Comparison of ENCODE assay signal across 19 cellular contexts in genomic region chr2:106117882-106118684, GRCh38.
DNase-seq lines count a peak whose midpoint lies in the region; ATAC-seq, FAIRE-seq and TF ChIP-seq lines count a peak whose summit lies in the region.
"Had no signal": no experiment of that assay in that cellular context is flagged by ENCODE, and none has a peak within 500 bp of the region (broad histone marks: within the 10 kb centered on the region; RNA-seq: fewer than 3 reads in every experiment).

No MANE protein-coding gene starts in this region.

- no peak overlapping the region for H3K4me2 ChIP-seq in mammary epithelial cell (ENCODE audit: insufficient read depth, low read depth, low read length)

- peaks cover 5% of the 10 kb centered on the region for H3K4me1 Mint-ChIP-seq in Caco-2 (ENCODE audit: low read depth, unreplicated experiment)

- peak; percentile 43 for ATAC-seq in left ventricle myocardium superior
- peak; percentile 68 for ATAC-seq in mucosa of descending colon
- no peak for ATAC-seq in GM21786 (IDR thresholded peaks at IDR 0.05; ENCODE audit: unreplicated experiment)
- ATAC-seq in lower lobe of right lung, result no peak
- ATAC-seq: natural killer cell had no signal

- intact Hi-C loops in left ventricle myocardium superior (cut with micrococcal nuclease), result no loop called here
- intact Hi-C loops in cardiac septum (cut with DNase I), result loop anchor here (5.0 kb wide), 1 partner anchor 74 kb away; the partner anchor contains the start of gene UXS1
- intact Hi-C loops in mammary epithelial cell (cut with micrococcal nuclease), result no loop called here
- intact Hi-C loops in mucosa of descending colon (cut with DNase I, micrococcal nuclease), result no loop called here
- intact Hi-C loops in Caco-2 (cut with micrococcal nuclease; ENCODE audit: unreplicated experiment), result no loop called here
- intact Hi-C loops in lower lobe of right lung (cut with DNase I), result no loop called here

- H3K27ac ChIP-seq in mammary epithelial cell (ENCODE audit: insufficient read depth, low read depth, low read length) (no peak overlapping the region), lower lobe of right lung (no peak overlapping the region)

- H4K20me1 ChIP-seq in mammary epithelial cell (ENCODE audit: insufficient read depth, low read length), result peaks cover 2% of the 10 kb centered on the region

- H3K27me3 ChIP-seq in mammary epithelial cell (ENCODE audit: insufficient read depth, low read length), result no peaks in the 10 kb centered on the region
- H3K27me3 ChIP-seq in Caco-2 (replicated peaks; ENCODE audit: control insufficient read depth, insufficient read depth, low read length), result no peaks in the 10 kb centered on the region
- H3K27me3 ChIP-seq in lower lobe of right lung (ENCODE audit: low read depth), result no peaks in the 10 kb centered on the region
- H3K27me3 ChIP-seq: cardiac muscle cell had no signal

- dilution Hi-C loops in mammary epithelial cell (cut with HindIII; ENCODE audit: low sequenced_read_pairs), result loop anchor here (25.0 kb wide), 2 partner anchors 244 to 419 kb away; no protein-coding TSS in a partner anchor

- POLR2A ChIA-PET in Caco-2 (lab: Charles Lee), result no interaction called here

- WGBS in mammary epithelial cell (ENCODE audit: low coverage, missing lambda C conversion rate), result 20% methylated on average over 9 of the region's 9 CpGs

- no peak for FAIRE-seq in frontal cortex (lab: Jason Lieb, UNC)
- FAIRE-seq: GM12892 had no signal

- peaks cover 5% of the 10 kb centered on the region for H3K36me3 ChIP-seq in mammary epithelial cell (ENCODE audit: insufficient read depth, low read length)
- H3K36me3 ChIP-seq in mucosa of descending colon (ENCODE audit: low read depth), result no peaks in the 10 kb centered on the region
- no peaks in the 10 kb centered on the region; the same call in 1 of the 2 replicates for H3K36me3 ChIP-seq in Caco-2 (ENCODE audit: control insufficient read depth, insufficient read depth, low read length)
- H3K36me3 ChIP-seq in lower lobe of right lung, result peaks cover 39% of the 10 kb centered on the region
- H3K36me3 ChIP-seq: cardiac muscle cell had no signal

- no peaks in the 10 kb centered on the region for H3K27me3 Mint-ChIP-seq in Caco-2 (ENCODE audit: insufficient read depth, unreplicated experiment)
- H3K27me3 Mint-ChIP-seq: activated naive CD8-positive, alpha-beta T cell treated with anti-CD3 and anti-CD28 coated beads, Interleukin-2, amount 10 ng/mL, durations not matched to agents 7 days and 5 days had no signal

- no peak overlapping the region for H3K9ac ChIP-seq in mammary epithelial cell (ENCODE audit: insufficient read depth, low read length)

- CTCF ChIA-PET in mammary epithelial cell (lab: Charles Lee; ENCODE audit: low non-redundant PET), result no interaction called here
- CTCF ChIA-PET in Caco-2 (lab: Charles Lee), result no interaction called here

- H3K36me3 Mint-ChIP-seq in Caco-2 (ENCODE audit: insufficient read depth, unreplicated experiment), result peaks cover 23% of the 10 kb centered on the region
- H3K36me3 Mint-ChIP-seq: natural killer cell had no signal

- in situ Hi-C loops in mammary epithelial cell (cut with MboI; ENCODE audit: low sequenced_read_pairs in 2 of 2), result loop anchor here in 1 of 2 donors (25.0 kb wide), 2 partner anchors 344 to 419 kb away; partner anchors contain the start of gene RGPD3

- H3K27ac Mint-ChIP-seq in Caco-2 (ENCODE audit: unreplicated experiment), result no peak overlapping the region
- H3K27ac Mint-ChIP-seq: activated naive CD8-positive, alpha-beta T cell treated with anti-CD3 and anti-CD28 coated beads, Interleukin-2, amount 10 ng/mL, durations not matched to agents 7 days and 5 days had no signal

- DNase-seq in left ventricle myocardium superior (no peak), cardiac septum (ENCODE audit: low spot score) (no peak), mammary epithelial cell (peak; percentile 47), mucosa of descending colon (no peak), frontal cortex (ENCODE audit: low spot score in 2 of 2) (no peak), Caco-2 (no peak), lower lobe of right lung (no peak)
- DNase-seq: activated CD4-positive, CD25-positive, alpha-beta regulatory T cell treated with anti-CD3 and anti-CD28 coated beads, Interleukin-2, amount 50 U/mL, for 72 hours; activated naive CD8-positive, alpha-beta T cell treated with anti-CD3 and anti-CD28 coated beads, Interleukin-2, amount 10 ng/mL, durations not matched to agents 7 days and 5 days; effector memory CD4-positive, alpha-beta T cell; GDM1; Karpas-422; natural killer cell; NCI-H1417 treated with DMSO at 0.1 percent for 48 hours; NCI-H446 treated with DMSO at 0.1 percent for 48 hours; SHP77 had no signal

- H3K9me3 ChIP-seq in mammary epithelial cell (replicated peaks; ENCODE audit: insufficient read depth, low read length), result no peaks in the 10 kb centered on the region
- no peaks in the 10 kb centered on the region for H3K9me3 ChIP-seq in mucosa of descending colon
- no peaks in the 10 kb centered on the region for H3K9me3 ChIP-seq in Caco-2
- H3K9me3 ChIP-seq in lower lobe of right lung, result no peaks in the 10 kb centered on the region

- no peak overlapping the region for H2AFZ ChIP-seq in mammary epithelial cell (ENCODE audit: low read depth, low read length)

- H3K4me3 ChIP-seq in mammary epithelial cell (replicated peaks in 1 of 3; ENCODE audit: insufficient read depth in 1 of 3, low read depth in 2 of 3, low read length in 3 of 3) (no peak overlapping the region), mucosa of descending colon (no peak overlapping the region), Caco-2 (ENCODE audit: low read depth, low read length) (no peak overlapping the region), lower lobe of right lung (no peak overlapping the region)
- H3K4me3 ChIP-seq: cardiac muscle cell had no signal

- H3K9me3 Mint-ChIP-seq in Caco-2 (ENCODE audit: unreplicated experiment), result no peaks in the 10 kb centered on the region
- H3K9me3 Mint-ChIP-seq: activated naive CD8-positive, alpha-beta T cell treated with anti-CD3 and anti-CD28 coated beads, Interleukin-2, amount 10 ng/mL, durations not matched to agents 7 days and 5 days; natural killer cell had no signal

- TF ChIP-seq CTCF in mammary epithelial cell (conservative IDR thresholded peaks at IDR 0.05 in 1 of 2, IDR thresholded peaks at IDR 0.05 in 1 of 2; ENCODE audit: extremely low read depth in 1 of 2, insufficient read depth in 1 of 2, low read depth in 1 of 2, low read length in 2 of 2) (no peak), mucosa of descending colon (IDR thresholded peaks at IDR 0.05) (no peak), Caco-2 (IDR thresholded peaks at IDR 0.05; ENCODE audit: insufficient read depth in 1 of 2, low read depth in 1 of 2, low read length in 1 of 2, severe bottlenecking in 1 of 2, unreplicated experiment in 1 of 2) (no peak), lower lobe of right lung (IDR thresholded peaks at IDR 0.05) (no peak)

- H3K4me1 ChIP-seq in mammary epithelial cell (ENCODE audit: insufficient read depth, low read length), result peaks cover 14% of the 10 kb centered on the region
- H3K4me1 ChIP-seq in mucosa of descending colon (ENCODE audit: low read depth), result no peaks in the 10 kb centered on the region
- H3K4me1 ChIP-seq in Caco-2, result peaks cover 12% of the 10 kb centered on the region
- H3K4me1 ChIP-seq in lower lobe of right lung, result peaks cover 10% of the 10 kb centered on the region

- BruUV-seq in mammary epithelial cell (replicated peaks; lab: Mats Ljungman, UMichigan) (no TSS peak), Caco-2 (replicated peaks; lab: Mats Ljungman, UMichigan) (no TSS peak)

- no peaks in the 10 kb centered on the region for H3K79me2 ChIP-seq in mammary epithelial cell (ENCODE audit: insufficient read depth, low read length)

- no peak overlapping the region for H3K4me3 Mint-ChIP-seq in Caco-2 (ENCODE audit: unreplicated experiment)
- H3K4me3 Mint-ChIP-seq: activated naive CD8-positive, alpha-beta T cell treated with anti-CD3 and anti-CD28 coated beads, Interleukin-2, amount 10 ng/mL, durations not matched to agents 7 days and 5 days; natural killer cell had no signal

Comparison
In these comparisons a context has a peak if more than half of its experiments do, and no peak if none do; other contexts are left out.
1. ATAC-seq: peak in left ventricle myocardium superior (single experiment) and mucosa of descending colon (single experiment); none in GM21786 (single experiment) and lower lobe of right lung (0 of 2).